7 cellular contexts compared by ENCODE assay signal in the genomic region with DNA sequence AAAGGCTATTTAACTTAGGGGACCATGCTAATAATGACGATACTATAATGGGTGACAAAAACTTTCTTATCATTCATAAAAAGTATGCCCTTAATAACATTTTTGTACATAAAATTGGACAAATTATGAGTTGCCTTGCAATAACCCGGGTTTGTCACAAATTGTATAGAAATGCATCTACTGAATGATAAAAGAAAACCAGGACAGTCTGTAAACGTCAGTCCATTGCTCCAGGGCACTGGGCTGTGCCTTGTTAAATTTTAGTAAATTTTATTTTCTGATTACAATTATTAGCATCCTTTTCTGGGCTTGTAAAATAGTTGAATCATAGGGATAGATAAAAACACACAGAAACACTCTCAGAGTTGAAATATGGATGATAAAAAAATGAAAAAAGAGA.
"Had no signal": no experiment of that assay in that cellular context is flagged by ENCODE, and none has a peak within 500 bp of the region (broad histone marks: within the 10 kb centered on the region; RNA-seq: fewer than 3 reads in every experiment).

No MANE protein-coding gene starts in this region.

- H3K27ac ChIP-seq: HL-60 had no signal

- H3K4me3 Mint-ChIP-seq: IgD-negative memory B cell had no signal

- DNase-seq: IMR-90, KBM-7, KG1 had no signal

- H3K27ac Mint-ChIP-seq: IgD-negative memory B cell had no signal

- H3K36me3 Mint-ChIP-seq: IgD-negative memory B cell had no signal

- H3K4me1 Mint-ChIP-seq: IgD-negative memory B cell had no signal

- H3K4me3 ChIP-seq: K562 had no signal

- H3K27me3 Mint-ChIP-seq: IgD-negative memory B cell had no signal

- ATAC-seq: HepG2, K562 had no signal
